18 cellular contexts compared by ENCODE assay signal in the genomic region with DNA sequence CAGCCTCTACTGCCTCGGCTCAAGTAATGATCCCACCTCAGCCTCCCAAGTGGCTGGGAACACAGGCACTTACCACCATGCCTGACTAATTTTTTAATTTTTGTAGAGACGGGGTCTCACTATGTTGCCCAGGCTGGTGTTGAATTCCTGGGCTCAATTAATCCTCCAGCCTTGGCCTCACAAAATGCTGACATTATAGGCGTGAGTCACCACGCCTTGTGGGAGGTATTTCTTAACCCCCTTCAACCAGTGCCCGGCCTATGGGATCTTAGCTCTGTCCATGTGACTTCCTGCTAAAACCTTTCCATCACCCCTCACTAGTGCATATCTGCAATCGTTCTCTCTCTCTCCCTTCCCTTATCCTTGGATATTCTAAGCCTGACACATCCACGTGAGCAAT.
"Had no signal": no experiment of that assay in that cellular context is flagged by ENCODE, and none has a peak within 500 bp of the region (broad histone marks: within the 10 kb centered on the region; RNA-seq: fewer than 3 reads in every experiment).

No MANE protein-coding gene starts in this region.

- H3K4me1 ChIP-seq: pancreas had no signal

- H3K27ac ChIP-seq: ascending aorta, coronary artery, pancreas, testis had no signal

- H3K36me3 ChIP-seq: ascending aorta, pancreas had no signal

- ATAC-seq: activated CD4-positive, CD25-positive, alpha-beta regulatory T cell treated with anti-CD3 and anti-CD28 coated beads, Interleukin-2, amount 50 U/mL, for 24 hours; naive thymus-derived CD8-positive, alpha-beta T cell; pancreas; sciatic nerve; stimulated activated effector memory CD8-positive, alpha-beta T cell treated with anti-CD3 and anti-CD28 coated beads, Interleukin-12 subunit alpha, Interleukin-12 subunit beta, amount 100 ng/mL, for 72 hours had no signal

- H3K27me3 ChIP-seq: ascending aorta, pancreas, testis had no signal

- H3K9me3 ChIP-seq: ascending aorta, pancreas, testis had no signal

- DNase-seq: activated CD4-positive, alpha-beta T cell treated with anti-CD3 and anti-CD28 coated beads, Interleukin-2, amount 10 ng/mL, durations not matched to agents 7 days and 5 days; activated CD8-positive, alpha-beta memory T cell treated with anti-CD3 and anti-CD28 coated beads for 24 hours; activated CD8-positive, alpha-beta memory T cell treated with anti-CD3 and anti-CD28 coated beads, Interleukin-2, amount 50 U/mL, for 48 hours; activated effector memory CD4-positive, alpha-beta T cell treated with Interleukin-2 at 50 U/mL for 16 hours; activated naive CD4-positive, alpha-beta T cell treated with anti-CD3 and anti-CD28 coated beads, Interleukin-2, amount 50 U/mL, for 16 hours; activated T-cell treated with anti-CD3 and anti-CD28 coated beads, Interleukin-2, amount 50 U/mL, for 48 hours; mesenchymal stem cell; naive thymus-derived CD8-positive, alpha-beta T cell; pancreas; stimulated activated CD4-positive, alpha-beta T cell treated with anti-CD3 and anti-CD28 coated beads, Interleukin-4, amount 100 ng/mL, for 24 hours; T-helper 9 cell; testis had no signal

- H3K4me3 ChIP-seq: ascending aorta, coronary artery, pancreas, smooth muscle cell, testis had no signal
